Comparison of ENCODE assay signal across 1 cellular context in genomic region chr5:94849324-94849723, GRCh38.
TF ChIP-seq lines count a peak whose summit lies in the region.

No MANE protein-coding gene starts in this region.

TF ChIP-seq in WTC11, 78 proteins besides CTCF, POLR2A, EP300 and RAD21 (continued from another document):
- no peak for TF ChIP-seq STAT6 (CRISPR knock-in tag; conservative IDR thresholded peaks at IDR 0.05; ENCODE audit: low read depth)
